ENCODE assay signal across 8 cellular contexts in the genomic region with DNA sequence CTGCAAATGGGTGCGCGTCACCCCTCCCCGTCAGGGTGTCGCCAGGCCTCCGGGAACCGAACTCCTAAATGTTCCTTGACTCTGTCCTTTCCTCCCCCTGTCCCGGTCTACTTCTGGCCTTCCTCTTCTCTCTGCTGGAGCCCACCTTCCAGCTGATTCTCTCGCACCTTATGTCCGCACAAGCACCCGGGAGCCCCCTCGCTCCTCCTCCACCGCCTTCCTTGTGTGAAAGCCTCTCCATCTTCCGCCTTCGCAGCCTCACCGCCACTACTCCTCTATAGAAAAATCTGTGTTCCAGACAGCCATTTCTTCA. TPM values are rescaled to one million over a fixed set of nuclear protein-coding genes. Genes with fewer than 3 reads are reported as not detected.
DNase-seq lines count a peak whose midpoint lies in the region; ATAC-seq, FAIRE-seq and TF ChIP-seq lines count a peak whose summit lies in the region.

No MANE protein-coding gene starts in this region.

- no peaks in the 10 kb centered on the region for H3K36me3 Mint-ChIP-seq in chondrocyte (ENCODE audit: low read depth)

- CTCF ChIA-PET in A549 (lab: Yijun Ruan, JAX) = interaction anchor here (1.0 to 18.4 kb wide), 7 partner anchors 8 to 163 kb away, joined by 3 to 240 read pairs (median 8); no protein-coding TSS in a partner anchor

- TF ChIP-seq POLR2A in A549 (IDR thresholded peaks at IDR 0.05; ENCODE audit: low read length) = no peak

- H3K9me3 ChIP-seq in A549 (no peaks in the 10 kb centered on the region), HUES64 (ENCODE audit: insufficient read depth, low read depth, low read length) (no peaks in the 10 kb centered on the region), muscle layer of duodenum (ENCODE audit: control insufficient read depth in 1 of 2, low read length in 2 of 2) (no peaks in the 10 kb centered on the region)

- H3K4me1 ChIP-seq in A549 (peaks cover 45% of the 10 kb centered on the region), HUES64 (ENCODE audit: insufficient read depth, low read length) (peaks cover 10% of the 10 kb centered on the region), muscle layer of duodenum (ENCODE audit: control insufficient read depth in 1 of 2, insufficient read depth in 2 of 2, low read length in 2 of 2) (peaks cover 4 to 25% of the 10 kb centered on the region in 2 donors)

- H3K27me3 ChIP-seq in HUES64 (ENCODE audit: insufficient read depth, low read length) = no peaks in the 10 kb centered on the region
- H3K27me3 ChIP-seq in muscle layer of duodenum (ENCODE audit: low read depth, low read length) = no peaks in the 10 kb centered on the region

- peak overlapping the region; percentile 50 for H3K9ac ChIP-seq in HUES64 (ENCODE audit: low read depth, low read length)

- no peak for TF ChIP-seq CTCF in A549 (IDR thresholded peaks at IDR 0.05)
- TF ChIP-seq CTCF in chondrocyte (IDR thresholded peaks at IDR 0.05) = no peak

- no peaks in the 10 kb centered on the region for H3K27me3 Mint-ChIP-seq in chondrocyte (ENCODE audit: low read depth)

- H3K27ac ChIP-seq in A549 (peak overlapping the region; percentile 81 to 90), HUES64 (ENCODE audit: low read depth, low read length) (peak overlapping the region; percentile 33), muscle layer of duodenum (ENCODE audit: low read length) (no peak overlapping the region)

- ATAC-seq in A549 = no peak; a peak in 1 of 6 replicates
- no peak for ATAC-seq in GM21360 (IDR thresholded peaks at IDR 0.05; ENCODE audit: unreplicated experiment)

- no peak for FAIRE-seq in A549 (lab: Jason Lieb, UNC)

- H3K4me1 Mint-ChIP-seq in chondrocyte (ENCODE audit: low read depth) = peaks cover 41% of the 10 kb centered on the region

- DNase-seq in A549 (ENCODE audit: low read depth in 1 of 2, low spot score in 1 of 2) = no peak
- DNase-seq in chondrocyte (ENCODE audit: low spot score) = no peak
- DNase-seq in NCI-H446 treated with DMSO at 0.1 percent for 48 hours (lab: John Stamatoyannopoulos, UW) = no peak
- DNase-seq in NCI-H1694 treated with DMSO at 0.1 percent for 48 hours (lab: John Stamatoyannopoulos, UW) = no peak
- DNase-seq in DMS79 treated with DMSO at 0.1 percent for 48 hours (lab: John Stamatoyannopoulos, UW) = no peak

- H3K9me3 Mint-ChIP-seq in chondrocyte (ENCODE audit: low read depth) = no peaks in the 10 kb centered on the region

- H3K36me3 ChIP-seq in HUES64 (ENCODE audit: insufficient read depth, low read length) (peaks cover 10% of the 10 kb centered on the region), muscle layer of duodenum (ENCODE audit: control insufficient read depth in 1 of 2, insufficient read depth in 2 of 2, low read length in 2 of 2) (no peaks in the 10 kb centered on the region)

- H3K4me3 ChIP-seq in A549 (peak overlapping the region; percentile 79), HUES64 (ENCODE audit: low read length) (peak overlapping the region; percentile 91), muscle layer of duodenum (ENCODE audit: low read depth in 1 of 2, low read length in 2 of 2) (peak overlapping the region; percentile 64 to 81)

- peak overlapping the region; percentile 69 for H3K27ac Mint-ChIP-seq in chondrocyte (ENCODE audit: unreplicated experiment)

- POLR2A ChIA-PET in A549 (lab: Yijun Ruan, JAX) = interaction anchor here (1.2 kb wide), 1 partner anchor 51 kb away, joined by 4 read pairs; a partner anchor contains a TSS

- TF ChIP-seq EP300 in A549 (IDR thresholded peaks at IDR 0.05) = no peak

- TF ChIP-seq RAD21 in A549 (conservative IDR thresholded peaks at IDR 0.05 in 1 of 2, IDR thresholded peaks at IDR 0.05 in 1 of 2) = no peak

- WGBS in A549 (ENCODE audit: missing lambda C conversion rate) = 80% methylated on average over 15 of the region's 15 CpGs
- WGBS in HUES64 = 46% methylated on average over 15 of the region's 15 CpGs

- peak overlapping the region; percentile 71 for H3K4me2 ChIP-seq in A549

- peak overlapping the region; percentile 65 for H3K4me3 Mint-ChIP-seq in chondrocyte (ENCODE audit: unreplicated experiment)

TF ChIP-seq in A549, 52 proteins besides CTCF, POLR2A, EP300 and RAD21:
- TF ChIP-seq, protein P1, sequence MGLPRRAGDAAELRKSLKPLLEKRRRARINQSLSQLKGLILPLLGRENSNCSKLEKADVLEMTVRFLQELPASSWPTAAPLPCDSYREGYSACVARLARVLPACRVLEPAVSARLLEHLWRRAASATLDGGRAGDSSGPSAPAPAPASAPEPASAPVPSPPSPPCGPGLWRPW (IDR thresholded peaks at IDR 0.05) = no peak
- no peak for TF ChIP-seq HDAC2 (IDR thresholded peaks at IDR 0.05)
- TF ChIP-seq HOXB13 (CRISPR knock-in tag; IDR thresholded peaks at IDR 0.05; ENCODE audit: low read depth) = no peak
- TF ChIP-seq, protein P2, sequence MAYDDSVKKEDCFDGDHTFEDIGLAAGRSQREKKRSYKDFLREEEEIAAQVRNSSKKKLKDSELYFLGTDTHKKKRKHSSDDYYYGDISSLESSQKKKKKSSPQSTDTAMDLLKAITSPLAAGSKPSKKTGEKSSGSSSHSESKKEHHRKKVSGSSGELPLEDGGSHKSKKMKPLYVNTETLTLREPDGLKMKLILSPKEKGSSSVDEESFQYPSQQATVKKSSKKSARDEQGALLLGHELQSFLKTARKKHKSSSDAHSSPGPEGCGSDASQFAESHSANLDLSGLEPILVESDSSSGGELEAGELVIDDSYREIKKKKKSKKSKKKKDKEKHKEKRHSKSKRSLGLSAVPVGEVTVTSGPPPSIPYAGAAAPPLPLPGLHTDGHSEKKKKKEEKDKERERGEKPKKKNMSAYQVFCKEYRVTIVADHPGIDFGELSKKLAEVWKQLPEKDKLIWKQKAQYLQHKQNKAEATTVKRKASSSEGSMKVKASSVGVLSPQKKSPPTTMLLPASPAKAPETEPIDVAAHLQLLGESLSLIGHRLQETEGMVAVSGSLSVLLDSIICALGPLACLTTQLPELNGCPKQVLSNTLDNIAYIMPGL (CRISPR knock-in tag; IDR thresholded peaks at IDR 0.05; ENCODE audit: borderline replicate concordance) = no peak
- TF ChIP-seq, protein P3, sequence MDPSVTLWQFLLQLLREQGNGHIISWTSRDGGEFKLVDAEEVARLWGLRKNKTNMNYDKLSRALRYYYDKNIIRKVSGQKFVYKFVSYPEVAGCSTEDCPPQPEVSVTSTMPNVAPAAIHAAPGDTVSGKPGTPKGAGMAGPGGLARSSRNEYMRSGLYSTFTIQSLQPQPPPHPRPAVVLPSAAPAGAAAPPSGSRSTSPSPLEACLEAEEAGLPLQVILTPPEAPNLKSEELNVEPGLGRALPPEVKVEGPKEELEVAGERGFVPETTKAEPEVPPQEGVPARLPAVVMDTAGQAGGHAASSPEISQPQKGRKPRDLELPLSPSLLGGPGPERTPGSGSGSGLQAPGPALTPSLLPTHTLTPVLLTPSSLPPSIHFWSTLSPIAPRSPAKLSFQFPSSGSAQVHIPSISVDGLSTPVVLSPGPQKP (IDR thresholded peaks at IDR 0.05; ENCODE audit: low read depth, low read length) = no peak
- no peak for TF ChIP-seq EHMT2 (IDR thresholded peaks at IDR 0.05; ENCODE audit: low read depth)
- TF ChIP-seq HEYL (CRISPR knock-in tag; IDR thresholded peaks at IDR 0.05) = no peak

RNA-seq across cellular contexts. Expression of a gene that starts 0.6 kb away (rescaled TPM):
- 17.1 and 20.1 TPM in 2 replicates for polyA plus RNA-seq in A549 (2011; rRNA removed)
- polyA plus RNA-seq in A549 (2012; cell fraction: cytosol; rRNA removed) = 18.2 and 20.9 TPM in 2 replicates
- 20.5 and 20.6 TPM in 2 replicates for polyA plus RNA-seq in A549 (2012; cell fraction: nucleus; rRNA removed)
- polyA plus RNA-seq in A549 (2017; fragmentation: RNase III; extraction: RNeasy Plus Mini Kit Qiagen cat#74134 plus additional on column Dnase treatment) = 57.4 to 80.8 TPM (median 77.4 TPM) in 3 replicates
- 34.3 and 36.5 TPM in 2 replicates for polyA minus RNA-seq in A549 (2011; rRNA and poly(A)+ RNA removed)
- polyA plus RNA-seq in HUES64 (2013, experiment 1 of 2) = 28.7 TPM
- polyA plus RNA-seq in HUES64 (2013, experiment 2 of 2) = 28.9 TPM
- 34.4 to 38.6 TPM (median 37.3 TPM) in 3 replicates for total RNA-seq in chondrocyte

RNA-seq across cellular contexts. Expression of a gene that starts 51.0 kb away (rescaled TPM):
- polyA plus RNA-seq in A549 (2011; rRNA removed) (332 and 692 TPM in 2 replicates), A549 (2017; fragmentation: RNase III; extraction: RNeasy Plus Mini Kit Qiagen cat#74134 plus additional on column Dnase treatment) (256 to 289 TPM (median 272 TPM) in 3 replicates)
- 132 and 139 TPM in 2 replicates for polyA plus RNA-seq in A549 (2012; cell fraction: cytosol; rRNA removed)
- 112 and 147 TPM in 2 replicates for polyA plus RNA-seq in A549 (2012; cell fraction: nucleus; rRNA removed)
- polyA minus RNA-seq in A549 (2011; rRNA and poly(A)+ RNA removed) = 108 and 123 TPM in 2 replicates
- polyA plus RNA-seq in HUES64 (2013, experiment 1 of 2) = 74.0 TPM
- 80.1 TPM for polyA plus RNA-seq in HUES64 (2013, experiment 2 of 2)
- 148 to 162 TPM (median 153 TPM) in 3 replicates for total RNA-seq in chondrocyte
